ENCODE assay signal across 9 cellular contexts in the genomic region with DNA sequence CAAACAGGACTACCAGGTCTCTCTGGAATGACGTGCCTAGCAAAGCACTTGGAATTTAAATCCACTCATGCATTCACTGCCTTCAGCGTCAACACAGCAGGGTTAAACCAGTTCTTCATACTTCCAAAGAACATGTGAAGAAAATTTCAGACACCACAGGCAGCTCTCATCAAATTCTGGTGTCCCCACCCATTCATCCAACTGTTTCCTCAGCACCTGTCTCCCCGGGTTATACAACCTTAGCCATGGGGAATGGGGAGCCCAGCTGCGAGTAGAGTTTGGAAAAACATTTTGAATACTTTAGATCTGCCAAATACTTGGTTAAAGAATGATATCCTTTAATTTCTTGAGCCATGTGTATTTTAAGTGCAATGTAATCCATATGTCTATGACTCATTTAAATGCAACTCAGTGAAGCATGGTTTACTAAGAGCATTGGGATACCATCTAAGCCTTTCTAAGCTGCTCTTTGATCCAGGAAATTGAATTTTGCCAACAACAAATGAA. TPM values are rescaled to one million over a fixed set of nuclear protein-coding genes. Genes with fewer than 3 reads are reported as not detected.
DNase-seq lines count a peak whose midpoint lies in the region; ATAC-seq and TF ChIP-seq lines count a peak whose summit lies in the region.
"Had no signal": no experiment of that assay in that cellular context is flagged by ENCODE, and none has a peak within 500 bp of the region (broad histone marks: within the 10 kb centered on the region; RNA-seq: fewer than 3 reads in every experiment).

No MANE protein-coding gene starts in this region.

- peak overlapping the region; percentile 64 for H3K4me2 ChIP-seq in skeletal muscle satellite cell (ENCODE audit: low read length)

- no peak for TF ChIP-seq CTCF in HFF-Myc (IDR thresholded peaks at IDR 0.05; ENCODE audit: low read depth, low read length, missing control alignments)

- H3K27ac ChIP-seq in SJSA1, result peak overlapping the region; percentile 47
- H3K27ac ChIP-seq in aorta (ENCODE audit: low read depth in 1 of 2, low read length in 2 of 2), result peak overlapping the region in 1 of 2 donors; percentile 21

- 35 to 43% methylated on average over 4 of the region's 4 CpGs for WGBS in aorta, 2 donors

- H3K27me3 ChIP-seq in SJSA1 (replicated peaks) (no peaks in the 10 kb centered on the region), skeletal muscle satellite cell (ENCODE audit: control insufficient read depth, insufficient read depth, low read length) (no peaks in the 10 kb centered on the region), aorta (ENCODE audit: control insufficient read depth in 1 of 2, insufficient read depth in 2 of 2, low read length in 1 of 2) (no peaks in the 10 kb centered on the region)

- H3K4me1 ChIP-seq in SJSA1 (replicated peaks), result peaks cover 73% of the 10 kb centered on the region
- peaks cover 72% of the 10 kb centered on the region for H3K4me1 ChIP-seq in skeletal muscle satellite cell (ENCODE audit: control insufficient read depth, insufficient read depth, low read length)
- peaks cover 4 to 9% of the 10 kb centered on the region in 2 donors for H3K4me1 ChIP-seq in aorta (ENCODE audit: control insufficient read depth in 1 of 2, insufficient read depth in 2 of 2, low read length in 2 of 2)

- DNase-seq in HFF-Myc (ENCODE audit: extremely low read depth, low read depth) (peak; percentile 78), SJSA1 (ENCODE audit: low read depth in 1 of 2, low spot score in 2 of 2) (peak in 1 of 2 experiments; percentile 68), fibroblast of peridontal ligament (ENCODE audit: extremely low read depth) (peak; percentile 88), NCI-H187 treated with DMSO at 0.1 percent for 48 hours (lab: John Stamatoyannopoulos, UW) (no peak), aorta (no peak)
- DNase-seq: erythroblast, NCI-H2029 treated with DMSO at 0.1 percent for 48 hours had no signal

- H3K4me3 ChIP-seq in HFF-Myc (replicated peaks; ENCODE audit: low read depth, low read length) (no peak overlapping the region), SJSA1 (no peak overlapping the region), skeletal muscle satellite cell (ENCODE audit: low read length) (peak overlapping the region; percentile 20), aorta (ENCODE audit: low read length in 2 of 2) (no peak overlapping the region)

- H3K9me3 ChIP-seq in SJSA1 (replicated peaks) (no peaks in the 10 kb centered on the region), skeletal muscle satellite cell (replicated peaks; ENCODE audit: low read length) (no peaks in the 10 kb centered on the region), aorta (ENCODE audit: control insufficient read depth, low read length) (no peaks in the 10 kb centered on the region)

- intact Hi-C loops in aorta (cut with DNase I), result no loop called here

- ATAC-seq in HG03159 (IDR thresholded peaks at IDR 0.05; ENCODE audit: unreplicated experiment), result no peak
- no peak for ATAC-seq in aorta (ENCODE audit: low FRiP score)

- H3K9ac ChIP-seq in skeletal muscle satellite cell (ENCODE audit: low read depth, low read length), result no peak overlapping the region

- H3K36me3 ChIP-seq in SJSA1 (peaks cover 66% of the 10 kb centered on the region), skeletal muscle satellite cell (ENCODE audit: insufficient read depth, low read length) (peaks cover 11% of the 10 kb centered on the region), aorta (ENCODE audit: control insufficient read depth in 1 of 2, insufficient read depth in 2 of 2, low read length in 1 of 2) (no peaks in the 10 kb centered on the region)

RNA-seq across cellular contexts. Expression of gene ADAM19, which starts 17.4 kb away (rescaled TPM):
- 30.0 and 48.7 TPM in 2 replicates for total RNA-seq in SJSA1 (2014; rRNA removed; shearing (Covaris generic))
- 0.76 and 7.6 TPM in 2 replicates for total RNA-seq in skeletal muscle satellite cell (2012; rRNA removed)
- 10 to 100 TPM; 31.0 to 42.8 TPM for total RNA-seq in aorta
- polyA plus RNA-seq in aorta, result 1 to 10 TPM; 1.5 to 9.6 TPM

Comparison
In these comparisons a context has a peak if more than half of its experiments do, and no peak if none do; other contexts are left out.
1. DNase-seq: peak in HFF-Myc (single experiment) and fibroblast of peridontal ligament (single experiment); none in NCI-H187 treated with DMSO at 0.1 percent for 48 hours (single experiment) and aorta (0 of 2).